1 cellular context compared by ENCODE assay signal in genomic region chrX:39012561-39013209, GRCh38.
TF ChIP-seq lines count a peak whose summit lies in the region.

No MANE protein-coding gene starts in this region.

TF ChIP-seq in IMR-90, 13 proteins besides CTCF, POLR2A, EP300 and RAD21 (continued from another document):
- TF ChIP-seq MAFK (IDR thresholded peaks at IDR 0.05; ENCODE audit: low read depth, low read length), result no peak
